In genomic region chr15:32041294-32041693, GRCh38 we compare ENCODE assay signal across 29 cellular contexts. TPM values are rescaled to one million over a fixed set of nuclear protein-coding genes. Genes with fewer than 3 reads are reported as not detected.
"Had no signal": no experiment of that assay in that cellular context is flagged by ENCODE, and none has a peak within 500 bp of the region (broad histone marks: within the 10 kb centered on the region; RNA-seq: fewer than 3 reads in every experiment).

No MANE protein-coding gene starts in this region.

- H3K4me3 Mint-ChIP-seq: activated CD8-positive, alpha-beta memory T cell treated with anti-CD3 and anti-CD28 coated beads, Interleukin-2, amount 10 ng/mL, durations not matched to agents 7 days and 5 days; activated naive CD4-positive, alpha-beta T cell treated with anti-CD3 and anti-CD28 coated beads, Interleukin-2, amount 50 U/mL, for 24 hours; activated T-cell treated with anti-CD3 and anti-CD28 coated beads, Interleukin-2, amount 50 U/mL, for 24 hours; activated T-helper 1 cell treated with anti-CD3 and anti-CD28 coated beads, Interleukin-12 subunit alpha, Interleukin-12 subunit beta, Interleukin-2, Interleukin-4 antibody, amounts not matched to agents 30 ng/mL and 10 ng/mL and 1 ng/mL, durations not matched to agents 14 hours and 24 hours and 36 hours; T-helper 2 cell treated with Interferon-gamma antibody and Interleukin-4, amounts not matched to agents 5 μg/mL and 100 μg/mL, for 36 hours had no signal

- ATAC-seq: activated CD8-positive, alpha-beta memory T cell treated with anti-CD3 and anti-CD28 coated beads, Interleukin-2, amount 10 ng/mL, durations not matched to agents 7 days and 5 days; Panc1; Right ventricle myocardium inferior; SK-N-SH treated with all-trans-retinoic acid at 6 μM for 48 hours had no signal

- H3K27ac ChIP-seq: KMS-11, SJCRH30 had no signal

- H3K4me3 ChIP-seq: SJCRH30 had no signal

- H3K9me3 Mint-ChIP-seq: activated naive CD4-positive, alpha-beta T cell treated with anti-CD3 and anti-CD28 coated beads, Interleukin-2, amount 50 U/mL, for 24 hours; activated T-cell treated with anti-CD3 and anti-CD28 coated beads, Interleukin-2, amount 50 U/mL, for 24 hours; activated T-helper 1 cell treated with anti-CD3 and anti-CD28 coated beads, Interleukin-12 subunit alpha, Interleukin-12 subunit beta, Interleukin-2, Interleukin-4 antibody, amounts not matched to agents 30 ng/mL and 10 ng/mL and 1 ng/mL, durations not matched to agents 14 hours and 24 hours and 36 hours; T-helper 2 cell treated with Interferon-gamma antibody and Interleukin-4, amounts not matched to agents 5 μg/mL and 100 μg/mL, for 36 hours had no signal

- FAIRE-seq: bronchial epithelial cell had no signal

- H3K27ac Mint-ChIP-seq: activated CD8-positive, alpha-beta memory T cell treated with anti-CD3 and anti-CD28 coated beads, Interleukin-2, amount 10 ng/mL, durations not matched to agents 7 days and 5 days; activated naive CD4-positive, alpha-beta T cell treated with anti-CD3 and anti-CD28 coated beads, Interleukin-2, amount 50 U/mL, for 24 hours; activated T-cell treated with anti-CD3 and anti-CD28 coated beads, Interleukin-2, amount 50 U/mL, for 24 hours; activated T-helper 1 cell treated with anti-CD3 and anti-CD28 coated beads, Interleukin-12 subunit alpha, Interleukin-12 subunit beta, Interleukin-2, Interleukin-4 antibody, amounts not matched to agents 30 ng/mL and 10 ng/mL and 1 ng/mL, durations not matched to agents 14 hours and 24 hours and 36 hours; T-helper 2 cell treated with Interferon-gamma antibody and Interleukin-4, amounts not matched to agents 5 μg/mL and 100 μg/mL, for 36 hours had no signal

- DNase-seq: activated CD4-positive, alpha-beta T cell treated with anti-CD3 and anti-CD28 coated beads for 48 hours; activated CD4-positive, alpha-beta T cell treated with anti-CD3 and anti-CD28 coated beads, Interleukin-2, amount 50 U/mL, for 48 hours; activated CD4-positive, CD25-positive, alpha-beta regulatory T cell treated with anti-CD3 and anti-CD28 coated beads, Interleukin-2, amount 50 U/mL, for 72 hours; activated CD8-positive, alpha-beta memory T cell treated with anti-CD3 and anti-CD28 coated beads, Interleukin-2, amount 10 ng/mL, durations not matched to agents 7 days and 5 days; activated effector memory CD4-positive, alpha-beta T cell treated with Interleukin-2 at 50 U/mL for 16 hours; activated naive CD4-positive, alpha-beta T cell; activated T-cell treated with anti-CD3 and anti-CD28 coated beads, Interleukin-2, amount 50 U/mL, for 24 hours; aorta; central memory CD4-positive, alpha-beta T cell; MV-4-11; NCI-H1092 treated with DMSO at 0.1 percent for 48 hours; NCI-H1417 treated with DMSO at 0.1 percent for 48 hours; NCI-H1694; NCI-H2029 treated with DMSO at 0.1 percent for 48 hours; NCI-H510A treated with DMSO at 0.1 percent for 48 hours; NCI-H69; NK-92 treated with Interleukin-12 subunit alpha and Interleukin-12 subunit beta, amount 100 ng/mL, for 24 hours; OCI-M1; RPMI8226; SJCRH30; SW 1271 had no signal

- H3K4me1 Mint-ChIP-seq: activated CD8-positive, alpha-beta memory T cell treated with anti-CD3 and anti-CD28 coated beads, Interleukin-2, amount 10 ng/mL, durations not matched to agents 7 days and 5 days; activated naive CD4-positive, alpha-beta T cell treated with anti-CD3 and anti-CD28 coated beads, Interleukin-2, amount 50 U/mL, for 24 hours had no signal

- H3K36me3 Mint-ChIP-seq: activated CD8-positive, alpha-beta memory T cell treated with anti-CD3 and anti-CD28 coated beads, Interleukin-2, amount 10 ng/mL, durations not matched to agents 7 days and 5 days; activated naive CD4-positive, alpha-beta T cell treated with anti-CD3 and anti-CD28 coated beads, Interleukin-2, amount 50 U/mL, for 24 hours had no signal

- H3K36me3 ChIP-seq: SJCRH30 had no signal

- H3K27me3 ChIP-seq: SJCRH30 had no signal

- H3K9me3 ChIP-seq: SJCRH30 had no signal

RNA-seq across cellular contexts. Expression of gene CHRNA7, which starts 11.0 kb away (rescaled TPM):
- total RNA-seq: activated T-helper 1 cell treated with anti-CD3 and anti-CD28 coated beads, Interleukin-12 subunit alpha, Interleukin-12 subunit beta, Interleukin-2, Interleukin-4 antibody, amounts not matched to agents 30 ng/mL and 10 ng/mL and 1 ng/mL, durations not matched to agents 14 hours and 24 hours and 36 hours had no signal
